8 cellular contexts compared by ENCODE assay signal in the genomic region with DNA sequence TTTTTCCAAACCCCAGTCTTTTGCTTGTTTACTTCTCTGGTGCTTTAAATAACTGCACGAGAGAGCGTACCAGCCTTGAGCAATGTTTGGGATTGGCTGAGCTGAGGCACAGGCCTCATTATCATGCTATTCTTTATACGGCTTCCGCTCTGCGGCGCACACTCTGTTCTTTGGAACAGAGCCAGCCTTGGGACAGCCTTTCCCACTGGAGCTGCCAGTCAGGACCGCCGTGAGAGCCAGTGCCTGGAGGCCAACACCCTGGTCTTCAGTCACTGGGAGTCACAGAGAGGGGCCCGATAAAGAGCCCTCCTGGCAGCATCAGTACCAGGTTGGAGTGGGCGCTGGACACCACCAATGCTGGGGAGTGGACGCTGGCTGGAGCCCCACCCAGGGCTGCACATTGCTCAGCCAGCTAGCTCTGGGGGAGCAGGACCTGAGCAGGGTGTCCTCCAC.
DNase-seq lines count a peak whose midpoint lies in the region; ATAC-seq and TF ChIP-seq lines count a peak whose summit lies in the region.

No MANE protein-coding gene starts in this region.

- H3K9me3 ChIP-seq in lower lobe of right lung (no peaks in the 10 kb centered on the region), transverse colon (no peaks in the 10 kb centered on the region)

- no peak for TF ChIP-seq CTCF in lower lobe of right lung (IDR thresholded peaks at IDR 0.05)
- TF ChIP-seq CTCF in transverse colon (IDR thresholded peaks at IDR 0.05): no peak

- intact Hi-C loops in lower lobe of right lung (cut with DNase I) (no loop called here), transverse colon (cut with DNase I; ENCODE audit: low total_unique reads) (no loop called here)

- H3K36me3 ChIP-seq in lower lobe of right lung (peaks cover 25% of the 10 kb centered on the region), transverse colon (no peaks in the 10 kb centered on the region)

- DNase-seq in NCI-H1436 (lab: John Stamatoyannopoulos, UW): peak; percentile 23
- DNase-seq in NCI-H1436 treated with DMSO at 0.1 percent for 48 hours (lab: John Stamatoyannopoulos, UW): no peak
- DNase-seq in dermis blood vessel endothelial cell: peak; percentile 96
- peak; percentile 62 for DNase-seq in lower lobe of right lung
- DNase-seq in transverse colon: peak; percentile 33

- 62% methylated on average over 11 of the region's 11 CpGs; no CpG with 5 or more reads in 1 of the 2 donors for WGBS in transverse colon (ENCODE audit: low coverage in 1 of 2), 2 donors

- peak overlapping the region; percentile 91 for H3K27ac ChIP-seq in lower lobe of right lung
- peak overlapping the region; percentile 68 to 79 (median 74) for H3K27ac ChIP-seq in transverse colon

- in situ Hi-C loops in transverse colon (cut with MboI; ENCODE audit: low pct_ligation_motif_present in 1 of 4, low pct_unique_long_range_greater_than_20kb in 1 of 4, low sequenced_read_pairs in 3 of 4): loop anchor here in 1 of 4 donors (25.0 kb wide), 1 partner anchor 231 kb away; no protein-coding TSS in a partner anchor

- H3K4me1 ChIP-seq in lower lobe of right lung (peaks cover 23% of the 10 kb centered on the region), transverse colon (peaks cover 0 to 9% (median 3%) of the 10 kb centered on the region in 4 donors)

- H3K4me3 ChIP-seq in lower lobe of right lung: peak overlapping the region; percentile 32
- H3K4me3 ChIP-seq in transverse colon: no peak overlapping the region

- ATAC-seq in lower lobe of right lung (peak; percentile 61 to 73), GM18505 (IDR thresholded peaks at IDR 0.05; ENCODE audit: unreplicated experiment) (no peak), HG03280 (IDR thresholded peaks at IDR 0.05; ENCODE audit: unreplicated experiment) (no peak), GM18517 (IDR thresholded peaks at IDR 0.05; ENCODE audit: unreplicated experiment) (no peak)

- no peaks in the 10 kb centered on the region for H3K27me3 ChIP-seq in lower lobe of right lung (ENCODE audit: low read depth)
- no peaks in the 10 kb centered on the region for H3K27me3 ChIP-seq in transverse colon

- TF ChIP-seq POLR2A in transverse colon (IDR thresholded peaks at IDR 0.05) (no peak), GM18505 (IDR thresholded peaks at IDR 0.05; ENCODE audit: borderline replicate concordance, extremely low read depth, insufficient read depth, insufficient read length) (no peak)

- no peak for TF ChIP-seq EP300 in transverse colon (IDR thresholded peaks at IDR 0.05; ENCODE audit: low read depth)

Comparison
In these comparisons a context has a peak if more than half of its experiments do, and no peak if none do; other contexts are left out.
1. ATAC-seq: peak in lower lobe of right lung (2 of 2); none in GM18505 (single experiment), HG03280 (single experiment) and GM18517 (single experiment).